In the genomic region with DNA sequence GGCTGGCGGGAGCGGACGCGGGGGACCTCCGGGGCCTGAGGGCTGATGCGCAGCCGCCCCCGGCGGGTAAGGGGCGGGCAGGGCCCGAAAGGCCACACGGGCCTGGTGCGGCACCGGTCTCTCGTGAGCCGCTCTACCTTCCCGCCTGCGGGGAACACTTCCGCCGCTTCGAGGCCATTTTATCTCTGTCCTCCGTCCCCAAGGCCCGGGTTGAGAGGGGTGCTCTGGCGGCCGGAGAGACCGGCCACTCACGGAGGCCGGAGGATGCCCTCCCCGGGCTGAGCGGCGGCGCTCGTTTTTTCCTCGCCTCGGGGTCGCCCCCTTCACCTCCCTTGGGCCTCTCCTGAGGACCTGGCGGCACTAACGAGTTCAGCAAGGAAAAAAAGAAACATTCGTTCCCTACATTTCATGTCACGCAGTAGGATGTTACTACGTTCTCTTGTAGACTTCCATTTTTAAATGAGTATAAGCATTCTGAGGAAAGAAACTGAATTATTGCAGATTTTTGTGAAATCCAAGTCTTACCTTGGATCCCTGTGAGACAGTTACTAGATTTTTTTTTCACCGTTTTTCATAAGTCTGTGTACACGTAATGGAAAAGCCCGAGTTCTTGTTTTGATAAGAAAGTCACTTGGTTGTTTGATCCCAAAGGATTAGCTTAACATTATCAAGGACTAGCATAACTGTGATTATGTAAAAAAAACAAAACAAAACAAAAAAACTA, we compare ENCODE assay signal across 8 cellular contexts. TPM values are rescaled to one million over a fixed set of nuclear protein-coding genes. Genes with fewer than 3 reads are reported as not detected.
DNase-seq lines count a peak whose midpoint lies in the region; ATAC-seq and TF ChIP-seq lines count a peak whose summit lies in the region.

No MANE protein-coding gene starts in this region.

- DNase-seq in activated CD4-positive, CD25-positive, alpha-beta regulatory T cell treated with anti-CD3 and anti-CD28 coated beads, Interleukin-2, amount 50 U/mL, for 72 hours, result no peak
- peak; percentile 39 for DNase-seq in HuH-7.5 (ENCODE audit: low spot score)
- DNase-seq in fibroblast of the aortic adventitia (ENCODE audit: low read depth), result peak; percentile 35
- peak; percentile 80 for DNase-seq in occipital lobe (lab: John Stamatoyannopoulos, UW)
- DNase-seq in H4 (ENCODE audit: low spot score), result no peak

- peak; percentile 31 to 37 for ATAC-seq in activated CD4-positive, CD25-positive, alpha-beta regulatory T cell treated with anti-CD3 and anti-CD28 coated beads, Interleukin-2, amount 50 U/mL, for 24 hours
- ATAC-seq in GM21619 (IDR thresholded peaks at IDR 0.05; ENCODE audit: unreplicated experiment), result peak; percentile 33

- TF ChIP-seq CTCF in WI38 (IDR thresholded peaks at IDR 0.05; ENCODE audit: low read depth, low read length), result no peak
- TF ChIP-seq CTCF in fibroblast of the aortic adventitia (IDR thresholded peaks at IDR 0.05; ENCODE audit: insufficient read depth, low read length), result no peak

- peak overlapping the region; percentile 87 for H3K4me3 ChIP-seq in WI38 (ENCODE audit: low read depth, low read length)
- peak overlapping the region; percentile 80 for H3K4me3 ChIP-seq in fibroblast of the aortic adventitia (ENCODE audit: low read depth, low read length)

RNA-seq across cellular contexts. Expression of a gene that starts 0.6 kb away (rescaled TPM):
- total RNA-seq in fibroblast of the aortic adventitia (ENCODE audit: low replicate concordance) (71.9 and 103 TPM in 2 replicates), occipital lobe (147 TPM)
- 56.3 and 61.8 TPM in 2 replicates for total RNA-seq in H4 (2014; rRNA removed; shearing (Covaris generic))

RNA-seq across cellular contexts. Expression of a gene that starts 34.0 kb away (rescaled TPM):
- total RNA-seq in fibroblast of the aortic adventitia (ENCODE audit: low replicate concordance) (22.1 and 66.2 TPM in 2 replicates), occipital lobe (69.9 TPM)
- 37.4 and 40.5 TPM in 2 replicates for total RNA-seq in H4 (2014; rRNA removed; shearing (Covaris generic))

RNA-seq across cellular contexts. Expression of a gene that starts 34.8 kb away (rescaled TPM):
- total RNA-seq in fibroblast of the aortic adventitia (ENCODE audit: low replicate concordance), result 184 and 504 TPM in 2 replicates
- total RNA-seq in occipital lobe, result 75.2 TPM
- 48.3 and 60.2 TPM in 2 replicates for total RNA-seq in H4 (2014; rRNA removed; shearing (Covaris generic))

Comparison
In these comparisons a context has a peak if more than half of its experiments do, and no peak if none do; other contexts are left out.
1. DNase-seq: peak in HuH-7.5 (single experiment), fibroblast of the aortic adventitia (single experiment) and occipital lobe (single experiment); none in activated CD4-positive, CD25-positive, alpha-beta regulatory T cell treated with anti-CD3 and anti-CD28 coated beads, Interleukin-2, amount 50 U/mL, for 72 hours (single experiment) and H4 (single experiment).